Comparison of ENCODE assay signal across 25 cellular contexts in the genomic region with DNA sequence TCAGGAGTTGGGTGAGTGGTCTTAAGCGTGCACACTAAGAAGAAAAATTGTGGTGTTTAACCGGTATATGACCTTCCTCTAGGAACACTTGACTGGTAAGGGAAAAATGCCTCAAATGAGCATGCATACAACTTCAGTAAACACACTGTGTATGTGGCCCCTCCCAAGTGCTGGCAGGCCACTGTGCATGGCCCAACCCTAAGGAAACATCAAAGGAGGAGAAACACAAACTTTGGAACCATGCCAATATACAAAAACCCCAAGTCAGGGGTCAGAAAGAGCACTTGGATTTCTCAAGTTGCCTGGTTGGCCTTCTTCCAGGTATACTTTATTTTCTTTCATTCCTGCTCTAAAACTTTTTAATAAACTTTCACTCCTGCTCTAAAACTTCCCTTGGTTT.
"Had no signal": no experiment of that assay in that cellular context is flagged by ENCODE, and none has a peak within 500 bp of the region (broad histone marks: within the 10 kb centered on the region; RNA-seq: fewer than 3 reads in every experiment).

No MANE protein-coding gene starts in this region.

- H3K27ac Mint-ChIP-seq: endodermal cell; naive B cell; nephron; progenitor cell of endocrine pancreas; stimulated activated naive B cell treated with anti-CD40 and anti-IgM and Interleukin-4, amounts not matched to agents 10 μg/mL and 1 μg/mL and 100 μg/mL, for 72 hours had no signal

- H3K36me3 Mint-ChIP-seq: naive B cell; stimulated activated naive B cell treated with anti-CD40 and anti-IgM and Interleukin-4, amounts not matched to agents 10 μg/mL and 1 μg/mL and 100 μg/mL, for 72 hours had no signal

- H3K4me1 ChIP-seq: colonic mucosa, foreskin keratinocyte, pancreas, vagina had no signal

- H3K4me3 ChIP-seq: colonic mucosa, lung, pancreas, stomach, thoracic aorta, vagina had no signal

- H3K27ac ChIP-seq: colonic mucosa, foreskin keratinocyte, pancreas, stomach, thoracic aorta, vagina had no signal

- H3K4me1 Mint-ChIP-seq: endodermal cell; naive B cell; nephron; stimulated activated naive B cell treated with anti-CD40 and anti-IgM and Interleukin-4, amounts not matched to agents 10 μg/mL and 1 μg/mL and 100 μg/mL, for 72 hours had no signal

- H3K27me3 ChIP-seq: colonic mucosa, foreskin keratinocyte, pancreas, stomach, vagina had no signal

- ATAC-seq: foreskin keratinocyte; left cardiac atrium; left ventricle myocardium superior; pancreas; sciatic nerve; stimulated activated naive B cell treated with anti-CD40 and anti-IgM and Interleukin-4, amounts not matched to agents 10 μg/mL and 1 μg/mL and 100 μg/mL, for 72 hours had no signal

- DNase-seq: colonic mucosa; dermis blood vessel endothelial cell; endodermal cell; erythroblast; foreskin keratinocyte; kidney; left cardiac atrium; left ventricle myocardium superior; mesenchymal stem cell; naive B cell; occipital lobe; pancreas; stimulated activated CD4-positive, alpha-beta T cell treated with anti-CD3 and anti-CD28 coated beads, Interleukin-2, amount 100 ng/mL, for 24 hours; stimulated activated CD4-positive, alpha-beta T cell treated with anti-CD3 and anti-CD28 coated beads, Interleukin-4, amount 100 ng/mL, for 4 hours; stimulated activated naive B cell treated with anti-CD40 and anti-IgM and Interleukin-4, amounts not matched to agents 10 μg/mL and 1 μg/mL and 100 μg/mL, for 72 hours; stomach; substantia nigra; trophoblast cell had no signal

- H3K9me3 ChIP-seq: colonic mucosa, pancreas, thoracic aorta, vagina had no signal

- H3K27me3 Mint-ChIP-seq: naive B cell; progenitor cell of endocrine pancreas; stimulated activated naive B cell treated with anti-CD40 and anti-IgM and Interleukin-4, amounts not matched to agents 10 μg/mL and 1 μg/mL and 100 μg/mL, for 72 hours had no signal

- H3K4me3 Mint-ChIP-seq: endodermal cell; naive B cell; nephron; stimulated activated naive B cell treated with anti-CD40 and anti-IgM and Interleukin-4, amounts not matched to agents 10 μg/mL and 1 μg/mL and 100 μg/mL, for 72 hours had no signal

- H3K36me3 ChIP-seq: colonic mucosa, pancreas, stomach, thoracic aorta, vagina had no signal

- FAIRE-seq: endothelial cell of umbilical vein had no signal
